Comparison of ENCODE assay signal across 9 cellular contexts in the genomic region with DNA sequence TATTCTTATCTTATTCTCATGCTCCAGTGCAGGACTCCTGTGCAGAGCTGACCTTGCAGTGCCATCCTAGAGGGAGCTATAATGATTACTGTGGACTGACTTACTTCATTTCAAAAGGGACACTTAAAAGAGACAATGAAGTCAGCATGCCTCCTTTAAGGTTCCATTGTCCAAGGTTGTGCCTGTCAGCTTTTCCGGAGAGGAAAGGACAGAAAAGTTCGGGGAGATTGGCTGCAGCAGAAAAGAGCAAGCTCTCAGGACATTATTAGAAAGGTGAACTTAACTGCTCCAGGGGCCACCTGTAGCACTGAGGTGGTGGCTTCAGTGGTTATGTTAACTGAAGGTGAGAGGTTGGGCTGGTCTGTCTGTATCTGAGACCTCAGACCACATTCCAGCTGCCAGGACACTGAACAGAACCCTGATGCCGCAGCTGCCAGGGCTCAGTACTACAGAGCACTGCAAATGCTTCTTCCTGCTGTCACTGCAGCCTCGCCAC.
DNase-seq lines count a peak whose midpoint lies in the region; ATAC-seq and TF ChIP-seq lines count a peak whose summit lies in the region.
"Had no signal": no experiment of that assay in that cellular context is flagged by ENCODE, and none has a peak within 500 bp of the region (broad histone marks: within the 10 kb centered on the region; RNA-seq: fewer than 3 reads in every experiment).

No MANE protein-coding gene starts in this region.

- POLR2A ChIA-PET in PC-3 (lab: Charles Lee; ENCODE audit: unreplicated experiment): interaction anchor here (0.5 kb wide), 1 partner anchor 33 kb away, joined by 3 read pairs; no protein-coding TSS in a partner anchor

- WGBS in thyroid gland, 2 donors: 58 to 62% methylated on average over 4 of the region's 4 CpGs

- TF ChIP-seq POLR2A in thyroid gland (IDR thresholded peaks at IDR 0.05): no peak

- no peaks in the 10 kb centered on the region for H4K20me1 ChIP-seq in PC-3 (ENCODE audit: low read length)

- BruUV-seq in PC-3 (replicated peaks; lab: Mats Ljungman, UMichigan): no TSS peak

- H3K4me1 ChIP-seq in PC-3 (ENCODE audit: insufficient read depth, low read length) (peaks cover 5% of the 10 kb centered on the region; the same call in 1 of the 2 replicates), mucosa of descending colon (ENCODE audit: low read depth) (no peaks in the 10 kb centered on the region), thyroid gland (no peaks in the 10 kb centered on the region)

- H3K27ac ChIP-seq in PC-3 (ENCODE audit: low read length) (no peak overlapping the region), thyroid gland (no peak overlapping the region)

- H3K9me3 ChIP-seq in PC-3 (ENCODE audit: low read length) (no peaks in the 10 kb centered on the region), mucosa of descending colon (peaks cover 6% of the 10 kb centered on the region), thyroid gland (no peaks in the 10 kb centered on the region)

- no peak overlapping the region for H3K4me3 ChIP-seq in PC-3 (ENCODE audit: low read length)
- no peak overlapping the region for H3K4me3 ChIP-seq in mucosa of descending colon
- no peak overlapping the region for H3K4me3 ChIP-seq in thyroid gland (replicated peaks in 1 of 3)

- H3K27me3 ChIP-seq in PC-3 (ENCODE audit: low read length) (no peaks in the 10 kb centered on the region), thyroid gland (no peaks in the 10 kb centered on the region)

- H3F3A ChIP-seq in PC-3 (ENCODE audit: low read length, unreplicated experiment): no peaks in the 10 kb centered on the region

- peak; percentile 45 for ATAC-seq in GM18868 (IDR thresholded peaks at IDR 0.05; ENCODE audit: unreplicated experiment)
- ATAC-seq in HG02798 (IDR thresholded peaks at IDR 0.05; ENCODE audit: poor library complexity, unreplicated experiment): peak; percentile 70
- peak; percentile 64 for ATAC-seq in PC-3
- ATAC-seq in mucosa of descending colon: peak; percentile 61
- ATAC-seq in GM18511 (IDR thresholded peaks at IDR 0.05; ENCODE audit: unreplicated experiment): no peak
- no peak for ATAC-seq in GM18520 (IDR thresholded peaks at IDR 0.05; ENCODE audit: unreplicated experiment)
- ATAC-seq: naive thymus-derived CD8-positive, alpha-beta T cell had no signal

- H3K36me3 ChIP-seq in PC-3 (ENCODE audit: low read depth, low read length) (no peaks in the 10 kb centered on the region), mucosa of descending colon (ENCODE audit: low read depth) (no peaks in the 10 kb centered on the region), thyroid gland (no peaks in the 10 kb centered on the region)

- CTCF ChIA-PET in PC-3 (lab: Charles Lee): no interaction called here

- no peak overlapping the region for H3K9ac ChIP-seq in PC-3 (ENCODE audit: low read length)

- intact Hi-C loops in PC-3 (cut with micrococcal nuclease): no loop called here
- intact Hi-C loops in mucosa of descending colon (cut with DNase I, micrococcal nuclease): no loop called here
- intact Hi-C loops in thyroid gland (cut with DNase I): no loop called here

- no peaks in the 10 kb centered on the region for H3K9me2 ChIP-seq in PC-3 (replicated peaks; ENCODE audit: low read length)

- no peaks in the 10 kb centered on the region for H3K79me2 ChIP-seq in PC-3 (ENCODE audit: low read length)

- DNase-seq in PC-3: peak; percentile 18
- peak in 1 of 3 donors; percentile 27 for DNase-seq in mucosa of descending colon
- DNase-seq in OCI-M2 (lab: John Stamatoyannopoulos, UW; ENCODE audit: unreplicated experiment): no peak
- DNase-seq in thyroid gland: no peak
- DNase-seq: naive thymus-derived CD8-positive, alpha-beta T cell had no signal

- H2AFZ ChIP-seq in PC-3 (ENCODE audit: low read length): no peak overlapping the region

- TF ChIP-seq CTCF in PC-3 (conservative IDR thresholded peaks at IDR 0.05; ENCODE audit: low read depth, low read length): peak; percentile 56
- no peak for TF ChIP-seq CTCF in mucosa of descending colon (IDR thresholded peaks at IDR 0.05)
- no peak for TF ChIP-seq CTCF in thyroid gland (IDR thresholded peaks at IDR 0.05)

- no peak overlapping the region for H3K4me2 ChIP-seq in PC-3 (ENCODE audit: low read length)

Comparison
In these comparisons a context has a peak if more than half of its experiments do, and no peak if none do; other contexts are left out.
1. ATAC-seq: peak in GM18868 (single experiment), HG02798 (single experiment), PC-3 (single experiment) and mucosa of descending colon (single experiment); none in GM18511 (single experiment) and GM18520 (single experiment).